ENCODE assay signal across 18 cellular contexts in the genomic region with DNA sequence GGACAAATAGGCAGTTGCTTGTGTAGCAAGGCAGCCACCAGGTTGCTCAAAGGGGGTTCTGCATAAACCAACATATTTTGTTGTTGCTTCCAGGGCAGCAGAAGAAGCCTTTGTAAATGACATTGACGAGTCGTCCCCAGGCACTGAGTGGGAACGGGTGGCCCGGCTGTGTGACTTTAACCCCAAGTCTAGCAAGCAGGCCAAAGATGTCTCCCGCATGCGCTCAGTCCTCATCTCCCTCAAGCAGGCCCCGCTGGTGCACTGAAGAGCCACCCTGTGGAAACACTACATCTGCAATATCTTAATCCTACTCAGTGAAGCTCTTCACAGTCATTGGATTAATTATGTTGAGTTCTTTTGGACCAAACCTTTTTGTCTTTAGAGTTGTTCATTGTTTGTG. TPM values are rescaled to one million over a fixed set of nuclear protein-coding genes. Genes with fewer than 3 reads are reported as not detected.
DNase-seq lines count a peak whose midpoint lies in the region; ATAC-seq, FAIRE-seq and TF ChIP-seq lines count a peak whose summit lies in the region.
"Had no signal": no experiment of that assay in that cellular context is flagged by ENCODE, and none has a peak within 500 bp of the region (broad histone marks: within the 10 kb centered on the region; RNA-seq: fewer than 3 reads in every experiment).

No MANE protein-coding gene starts in this region.

- H3K4me2 ChIP-seq in endothelial cell of umbilical vein (ENCODE audit: insufficient read depth, low read length) = no peak overlapping the region
- H3K4me2 ChIP-seq: KMS-11 had no signal

- no peak for DNase-seq in natural killer cell
- DNase-seq in natural killer cell treated with Interleukin-12 subunit alpha and Interleukin-12 subunit beta and Interleukin-15 and Interleukin-18, amount 100 ng/mL, for 72 hours (ENCODE audit: low spot score) = no peak
- no peak for DNase-seq in WTC11 (ENCODE audit: low spot score)
- no peak for DNase-seq in endothelial cell of umbilical vein (ENCODE audit: low read depth, low spot score)
- DNase-seq in HUDEP-2 (lab: John Stamatoyannopoulos, UW; ENCODE audit: unreplicated experiment in 76 of 76) = no peak
- DNase-seq in NCI-H2029 (lab: John Stamatoyannopoulos, UW) = no peak
- DNase-seq: brain microvascular endothelial cell, cortex of kidney, DMS79, immature natural killer cell, retina, SJCRH30 had no signal

- no peak overlapping the region for H2AFZ ChIP-seq in endothelial cell of umbilical vein (ENCODE audit: low read depth, low read length)

- peaks cover 38 to 52% of the 10 kb centered on the region in 2 experiments for H3K36me3 ChIP-seq in endothelial cell of umbilical vein (ENCODE audit: control insufficient read depth in 2 of 2, extremely low read depth in 1 of 2, insufficient read depth in 2 of 2, low read length in 2 of 2)

- peaks cover 58 to 75% of the 10 kb centered on the region in 2 donors for H3K4me1 Mint-ChIP-seq in natural killer cell
- H3K4me1 Mint-ChIP-seq in natural killer cell treated with Interleukin-12 subunit alpha and Interleukin-12 subunit beta and Interleukin-15 and Interleukin-18, amount 100 ng/mL, for 72 hours (ENCODE audit: low read depth in 2 of 2) = peaks cover 55 to 59% of the 10 kb centered on the region in 2 donors
- no peaks in the 10 kb centered on the region for H3K4me1 Mint-ChIP-seq in WTC11

- no peaks in the 10 kb centered on the region for H3K9me3 ChIP-seq in endothelial cell of umbilical vein (replicated peaks; ENCODE audit: control insufficient read depth, insufficient read depth, low read length)
- H3K9me3 ChIP-seq: SJCRH30 had no signal

- H3K27ac Mint-ChIP-seq in natural killer cell (peak overlapping the region; percentile 57 to 77), WTC11 (peak overlapping the region; percentile 36; the same call in 1 of the 2 replicates)
- H3K27ac Mint-ChIP-seq in natural killer cell treated with Interleukin-12 subunit alpha and Interleukin-12 subunit beta and Interleukin-15 and Interleukin-18, amount 100 ng/mL, for 72 hours = no peak overlapping the region

- intact Hi-C loops in natural killer cell (cut with micrococcal nuclease) (no loop called here), endothelial cell of umbilical vein (cut with micrococcal nuclease) (no loop called here)

- CTCF ChIA-PET in WTC11 (lab: Charles Lee) (no interaction called here), endothelial cell of umbilical vein (lab: Charles Lee) (no interaction called here)

- TF ChIP-seq POLR2A in endothelial cell of umbilical vein (IDR thresholded peaks at IDR 0.05; ENCODE audit: low read depth, low read length) = no peak

- no peaks in the 10 kb centered on the region for H3K9me1 ChIP-seq in endothelial cell of umbilical vein (replicated peaks; ENCODE audit: control insufficient read depth, extremely low read depth, insufficient read depth, low read length)

- no peak overlapping the region for H3K4me3 ChIP-seq in endothelial cell of umbilical vein (replicated peaks in 1 of 3; ENCODE audit: insufficient read depth in 1 of 3, low read depth in 1 of 3, low read length in 3 of 3)
- H3K4me3 ChIP-seq: GM12878, SJCRH30 had no signal

- no peaks in the 10 kb centered on the region for H4K20me1 ChIP-seq in endothelial cell of umbilical vein (replicated peaks; ENCODE audit: control insufficient read depth, extremely low read depth, insufficient read depth, low read length)

- H3K27me3 Mint-ChIP-seq in natural killer cell (ENCODE audit: low read depth in 2 of 2) (no peaks in the 10 kb centered on the region), WTC11 (ENCODE audit: low read depth) (no peaks in the 10 kb centered on the region)
- no peaks in the 10 kb centered on the region for H3K27me3 Mint-ChIP-seq in natural killer cell treated with Interleukin-12 subunit alpha and Interleukin-12 subunit beta and Interleukin-15 and Interleukin-18, amount 100 ng/mL, for 72 hours

- ATAC-seq in natural killer cell = no peak
- ATAC-seq in natural killer cell treated with Interleukin-12 subunit alpha and Interleukin-12 subunit beta and Interleukin-15 and Interleukin-18, amount 100 ng/mL, for 72 hours = no peak
- ATAC-seq in WTC11 = no peak
- ATAC-seq in GM18498 (IDR thresholded peaks at IDR 0.05; ENCODE audit: unreplicated experiment) = no peak
- ATAC-seq: GM12878 had no signal

- no peaks in the 10 kb centered on the region for H3K9me3 Mint-ChIP-seq in natural killer cell
- H3K9me3 Mint-ChIP-seq in natural killer cell treated with Interleukin-12 subunit alpha and Interleukin-12 subunit beta and Interleukin-15 and Interleukin-18, amount 100 ng/mL, for 72 hours = no peaks in the 10 kb centered on the region
- no peaks in the 10 kb centered on the region for H3K9me3 Mint-ChIP-seq in WTC11
- H3K9me3 Mint-ChIP-seq: immature natural killer cell had no signal

- no peak for FAIRE-seq in endothelial cell of umbilical vein (lab: Jason Lieb, UNC)
- FAIRE-seq: GM12878, GM19239 had no signal

- dilution Hi-C loops in endothelial cell of umbilical vein (cut with MboI; ENCODE audit: extremely low pct_ligation_motif_present, low sequenced_read_pairs) = no loop called here

- H3K36me3 Mint-ChIP-seq in natural killer cell = no peaks in the 10 kb centered on the region
- peaks cover 18% of the 10 kb centered on the region for H3K36me3 Mint-ChIP-seq in natural killer cell treated with Interleukin-12 subunit alpha and Interleukin-12 subunit beta and Interleukin-15 and Interleukin-18, amount 100 ng/mL, for 72 hours
- H3K36me3 Mint-ChIP-seq in WTC11 = peaks cover 67% of the 10 kb centered on the region

- peaks cover 56% of the 10 kb centered on the region for H3K79me2 ChIP-seq in endothelial cell of umbilical vein (ENCODE audit: control insufficient read depth, insufficient read depth, low read length)

- POLR2A ChIA-PET in WTC11 (lab: Charles Lee) = no interaction called here
- POLR2A ChIA-PET in endothelial cell of umbilical vein (lab: Charles Lee) = no interaction called here

- H3K9ac ChIP-seq in endothelial cell of umbilical vein (replicated peaks; ENCODE audit: extremely low read depth, insufficient read depth, low read length) = no peak overlapping the region
- H3K9ac ChIP-seq: KMS-11 had no signal

- no peak overlapping the region for H3K27ac ChIP-seq in endothelial cell of umbilical vein (ENCODE audit: insufficient read depth, low read depth, low read length)
- H3K27ac ChIP-seq: brain microvascular endothelial cell, KMS-11, SJCRH30 had no signal

- no peak overlapping the region for H3K4me3 Mint-ChIP-seq in natural killer cell
- H3K4me3 Mint-ChIP-seq in natural killer cell treated with Interleukin-12 subunit alpha and Interleukin-12 subunit beta and Interleukin-15 and Interleukin-18, amount 100 ng/mL, for 72 hours = no peak overlapping the region
- H3K4me3 Mint-ChIP-seq in WTC11 = no peak overlapping the region
- H3K4me3 Mint-ChIP-seq: immature natural killer cell had no signal

- TSS peak; percentile 56 for BruUV-seq in endothelial cell of umbilical vein (replicated peaks; lab: Mats Ljungman, UMichigan)

- TF ChIP-seq CTCF in natural killer cell (IDR thresholded peaks at IDR 0.05) = no peak
- TF ChIP-seq CTCF in WTC11 (IDR thresholded peaks at IDR 0.05) = no peak
- no peak for TF ChIP-seq CTCF in endothelial cell of umbilical vein (IDR thresholded peaks at IDR 0.05; ENCODE audit: extremely low read depth in 1 of 2, insufficient read depth in 1 of 2, low read depth in 1 of 2, low read length in 2 of 2)

- peaks cover 29% of the 10 kb centered on the region for H3K4me1 ChIP-seq in endothelial cell of umbilical vein (ENCODE audit: control insufficient read depth, extremely low read depth, insufficient read depth, low read length)
- H3K4me1 ChIP-seq: SJCRH30 had no signal

- H3K27me3 ChIP-seq in endothelial cell of umbilical vein (ENCODE audit: control insufficient read depth in 2 of 2, insufficient read depth in 2 of 2, low read length in 2 of 2) = no peaks in the 10 kb centered on the region
- H3K27me3 ChIP-seq: brain microvascular endothelial cell, SJCRH30 had no signal

RNA-seq across cellular contexts. Expression of a gene that starts 20.8 kb away (rescaled TPM):
- total RNA-seq in natural killer cell (10 to 100 TPM; 49.4 to 62.0 (median 52.6) TPM), WTC11 (2021) (213 to 220 TPM (median 220 TPM) in 3 replicates), endothelial cell of umbilical vein (281 and 317 TPM in 2 replicates)
- total RNA-seq in natural killer cell treated with Interleukin-12 subunit alpha and Interleukin-12 subunit beta and Interleukin-15 and Interleukin-18, amount 100 ng/mL, for 72 hours = 100 to 1,000 TPM; 133 to 178 TPM
- 212 and 229 TPM in 2 replicates for polyA plus RNA-seq in endothelial cell of umbilical vein
- polyA plus RNA-seq in endothelial cell of umbilical vein (2011; cell fraction: cytosol; rRNA removed) = 351 and 388 TPM in 2 replicates
- polyA plus RNA-seq in endothelial cell of umbilical vein (2011; cell fraction: nucleus; rRNA removed) = 135 and 162 TPM in 2 replicates
- polyA plus RNA-seq in endothelial cell of umbilical vein (2012) = 355 and 368 TPM in 2 replicates
- 98.2 and 102 TPM in 2 replicates for polyA minus RNA-seq in endothelial cell of umbilical vein
- 94.4 TPM for polyA minus RNA-seq in endothelial cell of umbilical vein (2011; cell fraction: cytosol; rRNA and poly(A)+ RNA removed)
- 23.4 and 37.0 TPM in 2 replicates for polyA minus RNA-seq in endothelial cell of umbilical vein (2011; cell fraction: nucleus; rRNA and poly(A)+ RNA removed)

RNA-seq across cellular contexts. Expression of a gene that starts 42.3 kb away (rescaled TPM):
- total RNA-seq in natural killer cell (1 to 10 TPM; 2.0 to 2.8 (median 2.0) TPM), WTC11 (2021) (0.16 to 0.48 TPM (median 0.20 TPM) in 3 replicates), endothelial cell of umbilical vein (0.22 and 0.44 TPM in 2 replicates)
- total RNA-seq in natural killer cell treated with Interleukin-12 subunit alpha and Interleukin-12 subunit beta and Interleukin-15 and Interleukin-18, amount 100 ng/mL, for 72 hours = under 1 TPM in 1 of 2 donors, not detected in 1; 0.19 TPM
- polyA plus RNA-seq in endothelial cell of umbilical vein = 1.1 and 1.2 TPM in 2 replicates
- polyA plus RNA-seq in endothelial cell of umbilical vein (2011; cell fraction: cytosol; rRNA removed) = 0.63 and 0.66 TPM in 2 replicates
- 0.84 and 1.1 TPM in 2 replicates for polyA plus RNA-seq in endothelial cell of umbilical vein (2011; cell fraction: nucleus; rRNA removed)
- polyA plus RNA-seq in endothelial cell of umbilical vein (2012) = 1.2 TPM in 2 replicates
- polyA minus RNA-seq in endothelial cell of umbilical vein = 0.53 and 2.5 TPM in 2 replicates
- polyA minus RNA-seq in endothelial cell of umbilical vein (2011; cell fraction: cytosol; rRNA and poly(A)+ RNA removed) = not detected
- polyA minus RNA-seq in endothelial cell of umbilical vein (2011; cell fraction: nucleus; rRNA and poly(A)+ RNA removed) = 0.87 and 1.1 TPM in 2 replicates
- total RNA-seq: GM12878, lower leg skin, OCI-LY7 had no signal
- polyA plus RNA-seq: GM12878 had no signal

RNA-seq across cellular contexts. Expression of a gene that starts 46.7 kb away (rescaled TPM):
- total RNA-seq in natural killer cell (10 to 100 TPM; 10.6 to 12.4 (median 11.3) TPM), WTC11 (2021) (4.6 to 9.0 TPM (median 8.9 TPM) in 3 replicates), endothelial cell of umbilical vein (11.4 and 12.3 TPM in 2 replicates)
- total RNA-seq in natural killer cell treated with Interleukin-12 subunit alpha and Interleukin-12 subunit beta and Interleukin-15 and Interleukin-18, amount 100 ng/mL, for 72 hours = 10 to 100 TPM; 22.9 to 23.3 TPM
- polyA plus RNA-seq in endothelial cell of umbilical vein = 6.6 and 8.5 TPM in 2 replicates
- 9.5 and 9.9 TPM in 2 replicates for polyA plus RNA-seq in endothelial cell of umbilical vein (2011; cell fraction: cytosol; rRNA removed)
- polyA plus RNA-seq in endothelial cell of umbilical vein (2011; cell fraction: nucleus; rRNA removed) = 9.1 and 9.3 TPM in 2 replicates
- polyA plus RNA-seq in endothelial cell of umbilical vein (2012) = 10.6 and 11.5 TPM in 2 replicates
- polyA minus RNA-seq in endothelial cell of umbilical vein = 29.7 and 35.8 TPM in 2 replicates
- polyA minus RNA-seq in endothelial cell of umbilical vein (2011; cell fraction: cytosol; rRNA and poly(A)+ RNA removed) = 20.2 TPM
- 11.4 and 13.6 TPM in 2 replicates for polyA minus RNA-seq in endothelial cell of umbilical vein (2011; cell fraction: nucleus; rRNA and poly(A)+ RNA removed)

Comparison
In these comparisons a context has a peak if more than half of its experiments do, and no peak if none do; other contexts are left out.
1. H3K27ac Mint-ChIP-seq: peak in natural killer cell (2 of 2) and WTC11 (single experiment); none in natural killer cell treated with Interleukin-12 subunit alpha and Interleukin-12 subunit beta and Interleukin-15 and Interleukin-18, amount 100 ng/mL, for 72 hours (0 of 2).